ENCODE assay signal across 8 cellular contexts in the genomic region with DNA sequence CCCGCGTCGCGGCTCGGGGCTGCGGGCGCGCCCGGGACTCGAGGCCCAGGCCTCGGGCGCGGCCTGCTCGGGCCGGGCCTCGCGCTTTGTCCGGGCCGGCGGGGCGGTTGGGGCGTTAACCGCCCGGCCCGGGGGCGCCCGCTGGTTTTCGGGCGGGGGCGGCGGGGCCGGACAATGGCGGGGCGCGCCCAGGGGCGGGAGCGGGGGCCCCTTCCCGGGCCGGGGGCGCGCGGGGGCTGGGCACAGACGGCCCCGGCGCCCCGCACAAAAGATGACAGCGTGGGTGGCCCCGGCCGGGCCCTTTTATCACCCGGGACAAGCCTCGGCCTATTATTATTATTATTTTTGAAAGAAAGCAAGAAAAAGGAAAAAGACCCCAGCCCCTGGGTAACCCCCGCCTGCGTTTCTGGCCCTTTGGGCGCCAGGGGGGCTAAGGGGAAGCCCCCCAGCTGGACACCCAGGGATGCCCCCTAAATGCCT. TPM values are rescaled to one million over a fixed set of nuclear protein-coding genes. Genes with fewer than 3 reads are reported as not detected.
DNase-seq lines count a peak whose midpoint lies in the region; ATAC-seq and TF ChIP-seq lines count a peak whose summit lies in the region.

No MANE protein-coding gene starts in this region.

- H2BK12ac ChIP-seq in mesenchymal stem cell (ENCODE audit: low read length in 2 of 2) = no peak overlapping the region

- H3K27ac ChIP-seq in ascending aorta (no peak overlapping the region), mesenchymal stem cell (ENCODE audit: low read length, poor library complexity, severe bottlenecking) (peak overlapping the region; percentile 3), aorta (ENCODE audit: low read depth in 1 of 2, low read length in 2 of 2) (no peak overlapping the region)

- no peaks in the 10 kb centered on the region for H3K9me3 Mint-ChIP-seq in stimulated activated naive CD8-positive, alpha-beta T cell treated with anti-CD3 and anti-CD28 coated beads, Interleukin-15, Interleukin-2, amounts not matched to agents 100 ng/mL and 50 ng/mL, for 24 hours

- peaks cover 12% of the 10 kb centered on the region for H3K36me3 Mint-ChIP-seq in stimulated activated naive CD8-positive, alpha-beta T cell treated with anti-CD3 and anti-CD28 coated beads, Interleukin-15, Interleukin-2, amounts not matched to agents 100 ng/mL and 50 ng/mL, for 24 hours (ENCODE audit: low read depth)

- H3K9ac ChIP-seq in mesenchymal stem cell (ENCODE audit: low read length) = peak overlapping the region; percentile 90

- peak overlapping the region; percentile 99 for H3K4me2 ChIP-seq in mesenchymal stem cell (ENCODE audit: low read length, poor library complexity, severe bottlenecking)

- peak overlapping the region in 1 of 2 experiments; percentile 58 for H3K14ac ChIP-seq in mesenchymal stem cell (ENCODE audit: low read length in 2 of 2)

- no peak for DNase-seq in stimulated activated naive CD8-positive, alpha-beta T cell treated with anti-CD3 and anti-CD28 coated beads, Interleukin-15, Interleukin-2, amounts not matched to agents 100 U/mL and 50 U/mL, for 24 hours
- DNase-seq in ascending aorta (ENCODE audit: low spot score in 2 of 2) (no peak), mesenchymal stem cell (no peak), aorta (no peak), NCI-H1048 (lab: John Stamatoyannopoulos, UW) (no peak), NCI-H446 treated with DMSO at 0.1 percent for 48 hours (lab: John Stamatoyannopoulos, UW) (no peak)

- no peak overlapping the region for H2BK15ac ChIP-seq in mesenchymal stem cell (ENCODE audit: low read depth, poor library complexity, severe bottlenecking)

- no peak for ATAC-seq in stimulated activated naive CD8-positive, alpha-beta T cell treated with anti-CD3 and anti-CD28 coated beads, Interleukin-15, Interleukin-2, amounts not matched to agents 100 U/mL and 50 U/mL, for 24 hours
- ATAC-seq in aorta (ENCODE audit: low FRiP score) = no peak
- no peak for ATAC-seq in HG02571 (IDR thresholded peaks at IDR 0.05; ENCODE audit: unreplicated experiment)

- no peak overlapping the region for H3K23ac ChIP-seq in mesenchymal stem cell (ENCODE audit: low read length in 2 of 2)

- H3K27me3 ChIP-seq in ascending aorta (no peaks in the 10 kb centered on the region), mesenchymal stem cell (ENCODE audit: control insufficient read depth in 1 of 2, insufficient read depth in 1 of 2, low read length in 2 of 2) (no peaks in the 10 kb centered on the region), aorta (ENCODE audit: control insufficient read depth in 1 of 2, insufficient read depth in 2 of 2, low read length in 1 of 2) (no peaks in the 10 kb centered on the region)

- no peak overlapping the region for H2AK5ac ChIP-seq in mesenchymal stem cell (ENCODE audit: low read length, severe bottlenecking)

- peak overlapping the region; percentile 90 for H3K4me3 Mint-ChIP-seq in stimulated activated naive CD8-positive, alpha-beta T cell treated with anti-CD3 and anti-CD28 coated beads, Interleukin-15, Interleukin-2, amounts not matched to agents 100 ng/mL and 50 ng/mL, for 24 hours

- H3K36me3 ChIP-seq in ascending aorta (no peaks in the 10 kb centered on the region), mesenchymal stem cell (ENCODE audit: control insufficient read depth in 1 of 2, insufficient read depth in 2 of 2, low read depth in 1 of 2, low read length in 2 of 2) (peaks cover 0 to 3% of the 10 kb centered on the region in 2 experiments), aorta (ENCODE audit: control insufficient read depth in 1 of 2, insufficient read depth in 2 of 2, low read length in 1 of 2) (no peaks in the 10 kb centered on the region)

- H3K27me3 Mint-ChIP-seq in stimulated activated naive CD8-positive, alpha-beta T cell treated with anti-CD3 and anti-CD28 coated beads, Interleukin-15, Interleukin-2, amounts not matched to agents 100 ng/mL and 50 ng/mL, for 24 hours = no peaks in the 10 kb centered on the region

- H3K4me1 ChIP-seq in ascending aorta (peaks cover 9 to 18% of the 10 kb centered on the region in 2 donors), mesenchymal stem cell (ENCODE audit: control insufficient read depth, insufficient read depth, low read depth, low read length) (peaks cover 34% of the 10 kb centered on the region), aorta (ENCODE audit: control insufficient read depth in 1 of 2, insufficient read depth in 2 of 2, low read length in 2 of 2) (no peaks in the 10 kb centered on the region)

- intact Hi-C loops in ascending aorta (cut with DNase I) (loop anchor here (2.0 to 10.0 kb wide), 6 partner anchors 61 to 1207 kb away; partner anchors contain the start of genes APBA3, DPP9, MRPL54 and PLIN3), aorta (cut with DNase I) (loop anchor here in 1 of 2 donors (2.0 to 5.0 kb wide), 2 partner anchors 57 to 99 kb away; no protein-coding TSS in a partner anchor)

- no peak overlapping the region for H4K91ac ChIP-seq in mesenchymal stem cell (ENCODE audit: low read length)

- peak overlapping the region in 1 of 2 experiments; percentile 76 for H3K4ac ChIP-seq in mesenchymal stem cell (ENCODE audit: low read depth in 1 of 2, low read length in 2 of 2)

- H4K8ac ChIP-seq in mesenchymal stem cell (ENCODE audit: low read length) = peak overlapping the region; percentile 20

- H3K79me1 ChIP-seq in mesenchymal stem cell (replicated peaks; ENCODE audit: low read length, poor library complexity, severe bottlenecking) = no peaks in the 10 kb centered on the region

- no peak overlapping the region for H2AFZ ChIP-seq in mesenchymal stem cell (ENCODE audit: low read depth, low read length)

- no peak for TF ChIP-seq CTCF in ascending aorta (IDR thresholded peaks at IDR 0.05)

- WGBS in mesenchymal stem cell = under 1% methylated on average over 25 of the region's 54 CpGs
- 1 to 2% methylated on average over 15 to 54 of the region's 54 CpGs for WGBS in aorta, 2 donors

- H3K27ac Mint-ChIP-seq in stimulated activated naive CD8-positive, alpha-beta T cell treated with anti-CD3 and anti-CD28 coated beads, Interleukin-15, Interleukin-2, amounts not matched to agents 100 ng/mL and 50 ng/mL, for 24 hours = peak overlapping the region; percentile 88

- peak overlapping the region; percentile 62 to 90 for H3K4me3 ChIP-seq in ascending aorta
- H3K4me3 ChIP-seq in mesenchymal stem cell (ENCODE audit: insufficient read depth in 1 of 2, low read depth in 1 of 2, low read length in 2 of 2) = peak overlapping the region; percentile 81 to 84
- peak overlapping the region; percentile 76 to 78 for H3K4me3 ChIP-seq in aorta (ENCODE audit: low read length in 2 of 2)

- peak overlapping the region; percentile 24 for H2BK5ac ChIP-seq in mesenchymal stem cell (ENCODE audit: low read depth, low read length, poor library complexity, severe bottlenecking)

- peak overlapping the region; percentile 60 to 91 for H3K18ac ChIP-seq in mesenchymal stem cell (ENCODE audit: low read depth in 1 of 2, low read length in 2 of 2)

- peaks cover 32% of the 10 kb centered on the region for H3K4me1 Mint-ChIP-seq in stimulated activated naive CD8-positive, alpha-beta T cell treated with anti-CD3 and anti-CD28 coated beads, Interleukin-15, Interleukin-2, amounts not matched to agents 100 ng/mL and 50 ng/mL, for 24 hours (ENCODE audit: low read depth)

- H3K9me3 ChIP-seq in ascending aorta (no peaks in the 10 kb centered on the region), mesenchymal stem cell (ENCODE audit: control insufficient read depth, low read length) (no peaks in the 10 kb centered on the region), aorta (ENCODE audit: control insufficient read depth, low read length) (no peaks in the 10 kb centered on the region)

- no peak overlapping the region for H2BK120ac ChIP-seq in mesenchymal stem cell (ENCODE audit: low read depth, low read length)

RNA-seq across cellular contexts. Expression of gene KDM4B, which starts 0.4 kb away (rescaled TPM):
- 46.0 TPM for total RNA-seq in ascending aorta
- 13.3 TPM for polyA plus RNA-seq in mesenchymal stem cell (2013, experiment 1 of 2)
- 11.9 TPM for polyA plus RNA-seq in mesenchymal stem cell (2013, experiment 2 of 2)
- total RNA-seq in aorta = 10 to 100 TPM; 37.5 to 58.1 TPM
- 10 to 100 TPM in 1 of 2 donors, 1 to 10 TPM in 1; 4.4 to 14.1 TPM for polyA plus RNA-seq in aorta
